ENCODE assay signal across 17 cellular contexts in the genomic region with DNA sequence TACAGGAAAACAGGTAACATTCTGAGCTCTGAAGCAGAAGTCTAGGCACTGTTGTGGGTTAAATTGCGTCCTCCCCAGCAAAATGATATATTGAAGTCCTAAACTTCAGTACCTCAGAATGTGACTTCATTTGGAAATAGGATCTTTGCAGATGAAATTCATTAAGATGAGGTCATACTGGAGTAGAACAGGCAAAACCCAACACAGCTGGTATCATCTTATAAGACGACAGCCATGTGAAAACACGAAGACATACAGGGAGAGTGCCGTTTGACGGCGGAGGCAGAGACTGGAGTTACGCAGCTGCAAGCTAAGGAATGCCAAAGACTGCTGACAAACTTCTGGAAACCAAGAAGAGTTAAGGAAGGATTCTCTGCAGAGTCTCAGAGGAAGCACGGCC.
"Had no signal": no experiment of that assay in that cellular context is flagged by ENCODE, and none has a peak within 500 bp of the region (broad histone marks: within the 10 kb centered on the region; RNA-seq: fewer than 3 reads in every experiment).

No MANE protein-coding gene starts in this region.

- H3K36me3 Mint-ChIP-seq: activated naive CD4-positive, alpha-beta T cell treated with anti-CD3 and anti-CD28 coated beads, Interleukin-2, amount 50 U/mL, for 72 hours; memory B cell; naive B cell had no signal

- H3K4me2 ChIP-seq: neural progenitor cell had no signal

- DNase-seq: activated CD4-positive, alpha-beta T cell treated with anti-CD3 and anti-CD28 coated beads for 1 hour; activated CD4-positive, alpha-beta T cell treated with anti-CD3 and anti-CD28 coated beads, Interleukin-2, amount 50 U/mL, for 4 hours; activated gamma-delta T cell treated with Interleukin-2 at 50 U/mL for 16 hours; adrenal gland; effector memory CD8-positive, alpha-beta T cell; heart right ventricle; mucosa of descending colon; naive B cell; stimulated activated CD4-positive, alpha-beta T cell treated with anti-CD3 and anti-CD28 coated beads, Interleukin-2, amount 100 ng/mL, for 48 hours; stimulated activated naive CD8-positive, alpha-beta T cell treated with anti-CD3 and anti-CD28 coated beads, Interleukin-15, amount 100 ng/mL, for 72 hours; trophoblast cell had no signal

- H3K27ac Mint-ChIP-seq: activated naive CD4-positive, alpha-beta T cell treated with anti-CD3 and anti-CD28 coated beads, Interleukin-2, amount 50 U/mL, for 72 hours; effector memory CD8-positive, alpha-beta T cell; memory B cell; naive B cell; neural progenitor cell; progenitor cell of endocrine pancreas; stimulated activated naive CD8-positive, alpha-beta T cell treated with anti-CD3 and anti-CD28 coated beads, Interleukin-15, amount 100 ng/mL, for 72 hours had no signal

- ATAC-seq: activated naive CD4-positive, alpha-beta T cell treated with anti-CD3 and anti-CD28 coated beads, Interleukin-2, amount 50 U/mL, for 72 hours; effector memory CD8-positive, alpha-beta T cell; gastroesophageal sphincter; mucosa of descending colon; stimulated activated naive CD8-positive, alpha-beta T cell treated with anti-CD3 and anti-CD28 coated beads, Interleukin-15, amount 100 ng/mL, for 72 hours had no signal

- H3K4me1 Mint-ChIP-seq: memory B cell; naive B cell; stimulated activated naive CD8-positive, alpha-beta T cell treated with anti-CD3 and anti-CD28 coated beads, Interleukin-15, amount 100 ng/mL, for 72 hours had no signal

- H3K9me3 Mint-ChIP-seq: activated naive CD4-positive, alpha-beta T cell treated with anti-CD3 and anti-CD28 coated beads, Interleukin-2, amount 50 U/mL, for 72 hours; effector memory CD8-positive, alpha-beta T cell; memory B cell; naive B cell; neural progenitor cell; stimulated activated naive CD8-positive, alpha-beta T cell treated with anti-CD3 and anti-CD28 coated beads, Interleukin-15, amount 100 ng/mL, for 72 hours had no signal

- H3K9me3 ChIP-seq: adrenal gland, gastroesophageal sphincter, heart right ventricle, mucosa of descending colon, suprapubic skin had no signal

- H2AFZ ChIP-seq: neural progenitor cell had no signal

- H3K27ac ChIP-seq: neural progenitor cell, suprapubic skin had no signal

- H3K36me3 ChIP-seq: adrenal gland, gastroesophageal sphincter, heart right ventricle, neural progenitor cell, suprapubic skin had no signal

- H3K4me3 ChIP-seq: adrenal gland, gastroesophageal sphincter, heart right ventricle, mucosa of descending colon, neural progenitor cell, suprapubic skin had no signal

- H3K27me3 Mint-ChIP-seq: naive B cell; progenitor cell of endocrine pancreas; stimulated activated naive CD8-positive, alpha-beta T cell treated with anti-CD3 and anti-CD28 coated beads, Interleukin-15, amount 100 ng/mL, for 72 hours had no signal

- H3K27me3 ChIP-seq: adrenal gland, gastroesophageal sphincter, heart right ventricle, neural progenitor cell, suprapubic skin had no signal

- H3K9ac ChIP-seq: neural progenitor cell had no signal

- H3K4me3 Mint-ChIP-seq: effector memory CD8-positive, alpha-beta T cell; memory B cell; naive B cell; neural progenitor cell; stimulated activated naive CD8-positive, alpha-beta T cell treated with anti-CD3 and anti-CD28 coated beads, Interleukin-15, amount 100 ng/mL, for 72 hours had no signal
